1 cellular context compared by ENCODE assay signal in genomic region chr4:44186096-44186849, GRCh38.
TF ChIP-seq lines count a peak whose summit lies in the region.

No MANE protein-coding gene starts in this region.

TF ChIP-seq in SK-N-SH, 30 proteins besides CTCF, POLR2A, EP300 and RAD21 (continued from another document):
- no peak for TF ChIP-seq PBX3 (IDR thresholded peaks at IDR 0.05)
- no peak for TF ChIP-seq GABPA (IDR thresholded peaks at IDR 0.05; ENCODE audit: low read depth)
- TF ChIP-seq USF1 (IDR thresholded peaks at IDR 0.05; ENCODE audit: borderline replicate concordance, low read depth), result no peak
- no peak for TF ChIP-seq CHD2 (IDR thresholded peaks at IDR 0.05; ENCODE audit: low read length, partially characterized antibody)
- TF ChIP-seq NRF1 (IDR thresholded peaks at IDR 0.05; ENCODE audit: low read depth, low read length), result no peak
- no peak for TF ChIP-seq SMC3 (IDR thresholded peaks at IDR 0.05; ENCODE audit: low read depth, low read length)
- no peak for TF ChIP-seq GATA2 (CRISPR knock-in tag; IDR thresholded peaks at IDR 0.05)
- TF ChIP-seq YY1 (IDR thresholded peaks at IDR 0.05; ENCODE audit: low read depth), result no peak
- TF ChIP-seq IRF3 (IDR thresholded peaks at IDR 0.05; ENCODE audit: low read depth, low read length), result no peak
